In the genomic region with DNA sequence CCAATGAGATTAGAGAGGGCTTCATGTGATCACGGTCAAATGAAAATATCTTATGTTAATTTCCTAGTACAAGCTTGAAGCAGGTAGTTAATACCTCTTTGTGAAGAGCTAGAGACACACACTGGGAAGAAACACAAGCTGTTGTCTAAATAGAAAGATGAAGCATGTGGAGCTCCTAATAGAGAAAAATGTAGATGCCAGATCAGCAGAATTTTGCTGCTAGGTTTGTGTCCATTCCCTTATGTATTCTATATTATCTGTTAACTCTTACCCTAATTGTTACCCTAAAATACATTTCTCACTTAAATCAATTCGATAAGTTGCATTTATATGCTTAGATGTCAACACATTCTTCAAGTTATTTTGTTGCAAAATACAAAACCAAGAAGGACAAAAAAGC, we compare ENCODE assay signal across 34 cellular contexts.
"Had no signal": no experiment of that assay in that cellular context is flagged by ENCODE, and none has a peak within 500 bp of the region (broad histone marks: within the 10 kb centered on the region; RNA-seq: fewer than 3 reads in every experiment).

No MANE protein-coding gene starts in this region.

- H3K27me3 ChIP-seq: adrenal gland, brain microvascular endothelial cell had no signal

- H3K27ac ChIP-seq: adrenal gland, body of pancreas, brain microvascular endothelial cell, breast epithelium, VCaP had no signal

- FAIRE-seq: astrocyte, colon, TTC549 had no signal

- H3K4me1 ChIP-seq: adrenal gland, body of pancreas, breast epithelium had no signal

- ATAC-seq: activated CD8-positive, alpha-beta T cell treated with anti-CD3 and anti-CD28 coated beads for 36 hours; activated naive CD4-positive, alpha-beta T cell treated with anti-CD3 and anti-CD28 coated beads, Interleukin-2, amount 50 U/mL, for 72 hours; activated T-cell treated with anti-CD3 and anti-CD28 coated beads, Interleukin-2, amount 50 U/mL, for 4 hours; activated T-cell treated with anti-CD3 and anti-CD28 coated beads, Interleukin-2, amount 50 U/mL, for 72 hours; activated T-helper 17 cell treated with anti-CD3 and anti-CD28 coated beads, Interleukin-2, amount 50 U/mL, for 72 hours; body of pancreas had no signal

- H3K36me3 ChIP-seq: adrenal gland, brain microvascular endothelial cell, breast epithelium had no signal

- DNase-seq: activated B cell treated with CpG ODN at 0.5 μM for 24 hours; activated CD4-positive, alpha-beta memory T cell treated with anti-CD3 and anti-CD28 coated beads for 36 hours; activated CD4-positive, alpha-beta T cell treated with anti-CD3 and anti-CD28 coated beads for 4 hours; activated CD4-positive, alpha-beta T cell treated with anti-CD3 and anti-CD28 coated beads, Interleukin-2, amount 10 ng/mL, durations not matched to agents 24 days and 14 days; activated CD4-positive, alpha-beta T cell treated with anti-CD3 and anti-CD28 coated beads, Interleukin-2, amount 50 U/mL, for 1 hour; activated CD4-positive, alpha-beta T cell treated with anti-CD3 and anti-CD28 coated beads, Interleukin-2, amount 50 U/mL, for 4 hours; activated CD4-positive, CD25-positive, alpha-beta regulatory T cell treated with anti-CD3 and anti-CD28 coated beads, Interleukin-2, amount 50 U/mL, for 72 hours; activated CD8-positive, alpha-beta memory T cell treated with anti-CD3 and anti-CD28 coated beads, Interleukin-2, amount 50 U/mL, for 4 hours; activated CD8-positive, alpha-beta T cell treated with anti-CD3 and anti-CD28 coated beads for 36 hours; activated effector memory CD4-positive, alpha-beta T cell treated with anti-CD3 and anti-CD28 coated beads, Interleukin-2, amount 50 U/mL, for 16 hours; activated gamma-delta T cell treated with Interleukin-2 at 50 U/mL for 16 hours; activated naive CD4-positive, alpha-beta T cell; activated naive CD4-positive, alpha-beta T cell treated with anti-CD3 and anti-CD28 coated beads for 36 hours; activated naive CD4-positive, alpha-beta T cell treated with anti-CD3 and anti-CD28 coated beads, Interleukin-2, amount 50 U/mL, for 16 hours; activated naive CD8-positive, alpha-beta T cell treated with anti-CD3 and anti-CD28 coated beads for 36 hours; activated T-cell treated with anti-CD3 and anti-CD28 coated beads for 4 hours; activated T-cell treated with anti-CD3 and anti-CD28 coated beads, Interleukin-2, amount 50 U/mL, for 1 hour; activated T-cell treated with anti-CD3 and anti-CD28 coated beads, Interleukin-2, amount 50 U/mL, for 4 hours; activated T-cell treated with anti-CD3 and anti-CD28 coated beads, Interleukin-2, amount 50 U/mL, for 72 hours; amniotic stem cell; aorta; body of pancreas; brain microvascular endothelial cell; central memory CD4-positive, alpha-beta T cell; T-helper 2 cell; T-helper 9 cell had no signal

- H3K9me3 ChIP-seq: adrenal gland, body of pancreas, breast epithelium had no signal

- H3K4me3 ChIP-seq: adrenal gland, body of pancreas, breast epithelium had no signal
